ENCODE assay signal across 9 cellular contexts in genomic region chr3:111610612-111611054, GRCh38. TPM values are rescaled to one million over a fixed set of nuclear protein-coding genes. Genes with fewer than 3 reads are reported as not detected.
DNase-seq lines count a peak whose midpoint lies in the region; ATAC-seq and TF ChIP-seq lines count a peak whose summit lies in the region.
"Had no signal": no experiment of that assay in that cellular context is flagged by ENCODE, and none has a peak within 500 bp of the region (broad histone marks: within the 10 kb centered on the region; RNA-seq: fewer than 3 reads in every experiment).

No MANE protein-coding gene starts in this region.

- H3K79me2 ChIP-seq in GM23248 (ENCODE audit: insufficient read depth): no peaks in the 10 kb centered on the region

- no peak overlapping the region for H2AFZ ChIP-seq in GM23248

- intact Hi-C loops in esophagus squamous epithelium (cut with DNase I): no loop called here

- H3K9me2 ChIP-seq in GM23248 (ENCODE audit: insufficient read depth): no peaks in the 10 kb centered on the region

- no peaks in the 10 kb centered on the region for H3K36me3 ChIP-seq in Peyer's patch
- H3K36me3 ChIP-seq in esophagus squamous epithelium: no peaks in the 10 kb centered on the region
- H3K36me3 ChIP-seq in GM23248 (ENCODE audit: low read depth): no peaks in the 10 kb centered on the region

- no peaks in the 10 kb centered on the region for H4K20me1 ChIP-seq in GM23248 (ENCODE audit: insufficient read depth)

- no peak overlapping the region for H3K4me2 ChIP-seq in GM23248 (ENCODE audit: unreplicated experiment)

- DNase-seq in Peyer's patch (no peak), esophagus squamous epithelium (lab: John Stamatoyannopoulos, UW) (no peak), dedifferentiated amniotic fluid mesenchymal stem cell (ENCODE audit: extremely low spot score) (no peak), AML-193 (lab: John Stamatoyannopoulos, UW) (no peak), DMS53 treated with DMSO at 0.1 percent for 48 hours (lab: John Stamatoyannopoulos, UW; ENCODE audit: unreplicated experiment) (no peak), GM23248 (no peak)
- DNase-seq: NCI-H69 had no signal

- no peaks in the 10 kb centered on the region for H3F3A ChIP-seq in GM23248 (ENCODE audit: insufficient read depth)

- TF ChIP-seq CTCF in Peyer's patch (IDR thresholded peaks at IDR 0.05) (no peak), esophagus squamous epithelium (IDR thresholded peaks at IDR 0.05) (no peak)

- H3K27me3 ChIP-seq in Peyer's patch: no peaks in the 10 kb centered on the region
- no peaks in the 10 kb centered on the region for H3K27me3 ChIP-seq in esophagus squamous epithelium
- H3K27me3 ChIP-seq in GM23248 (replicated peaks; ENCODE audit: insufficient read depth): no peaks in the 10 kb centered on the region

- ATAC-seq in GM18519 (IDR thresholded peaks at IDR 0.05; ENCODE audit: low FRiP score, unreplicated experiment) (peak; percentile 7), HG02763 (IDR thresholded peaks at IDR 0.05; ENCODE audit: unreplicated experiment) (peak; percentile 7)

- H3K9me3 ChIP-seq in Peyer's patch (no peaks in the 10 kb centered on the region), esophagus squamous epithelium (no peaks in the 10 kb centered on the region), GM23248 (ENCODE audit: low read depth) (no peaks in the 10 kb centered on the region)

- H3K4me1 ChIP-seq in Peyer's patch (no peaks in the 10 kb centered on the region), esophagus squamous epithelium (peaks cover 0 to 20% (median 4%) of the 10 kb centered on the region in 3 donors), GM23248 (ENCODE audit: insufficient read depth) (no peaks in the 10 kb centered on the region)

- no peak overlapping the region for H3K4me3 ChIP-seq in Peyer's patch
- H3K4me3 ChIP-seq in esophagus squamous epithelium: no peak overlapping the region
- H3K4me3 ChIP-seq in GM23248: no peak overlapping the region

- no peak for TF ChIP-seq POLR2A in Peyer's patch (IDR thresholded peaks at IDR 0.05)
- TF ChIP-seq POLR2A in esophagus squamous epithelium (IDR thresholded peaks at IDR 0.05): no peak

- H3K27ac ChIP-seq in Peyer's patch (peak overlapping the region; percentile 8 to 48 (median 31)), esophagus squamous epithelium (peak overlapping the region; percentile 41 to 76 (median 64)), GM23248 (no peak overlapping the region)

- 39 to 41% methylated on average over 5 to 8 of the region's 8 CpGs for WGBS in esophagus squamous epithelium, 2 donors
- WGBS in GM23248 (ENCODE audit: low coverage in 1 of 2, low lambda C conversion rate in 2 of 2, missing lambda C conversion rate in 2 of 2), 2 experiments: 58 to 64% methylated on average over 8 of the region's 8 CpGs

- in situ Hi-C loops in GM23248 (cut with MboI): no loop called here

- H3K9ac ChIP-seq in GM23248: no peak overlapping the region

RNA-seq across cellular contexts. Expression of gene ZBED2, which starts 15.5 kb away (rescaled TPM):
- not detected for total RNA-seq in Peyer's patch
- 1 to 10 TPM; 4.2 to 9.4 (median 6.2) TPM for total RNA-seq in esophagus squamous epithelium
- total RNA-seq in GM23248 (2014; rRNA removed; shearing (Covaris generic)): not detected in 2 replicates
- polyA plus RNA-seq in GM23248 (2016; fragmentation: Nextera tagmentation; extraction: Ambion mirVana): not detected in 2 replicates
